In the genomic region with DNA sequence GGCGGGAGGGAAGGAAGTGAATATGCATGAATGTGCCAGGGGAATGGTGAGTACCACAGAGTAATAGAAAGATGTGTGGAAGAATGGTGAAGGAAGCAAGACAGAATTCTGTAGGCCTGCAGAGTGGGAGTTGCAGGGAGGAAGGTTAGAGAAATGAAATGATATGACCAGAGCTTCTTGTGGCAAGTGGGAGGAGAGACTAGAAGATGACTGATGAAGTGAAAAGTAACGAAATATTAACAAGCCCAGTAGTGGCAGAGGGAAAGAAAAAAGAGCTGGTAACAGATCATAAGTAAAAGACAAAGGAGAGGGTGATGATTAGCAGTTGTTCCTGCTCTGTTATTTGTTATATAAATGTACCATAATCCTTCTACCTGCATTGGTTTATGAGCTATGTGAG, we compare ENCODE assay signal across 2 cellular contexts.
TF ChIP-seq lines count a peak whose summit lies in the region.

No MANE protein-coding gene starts in this region.

TF ChIP-seq in SK-N-SH, 30 proteins besides CTCF, POLR2A, EP300 and RAD21 (continued from another document):
- TF ChIP-seq, protein P1, sequence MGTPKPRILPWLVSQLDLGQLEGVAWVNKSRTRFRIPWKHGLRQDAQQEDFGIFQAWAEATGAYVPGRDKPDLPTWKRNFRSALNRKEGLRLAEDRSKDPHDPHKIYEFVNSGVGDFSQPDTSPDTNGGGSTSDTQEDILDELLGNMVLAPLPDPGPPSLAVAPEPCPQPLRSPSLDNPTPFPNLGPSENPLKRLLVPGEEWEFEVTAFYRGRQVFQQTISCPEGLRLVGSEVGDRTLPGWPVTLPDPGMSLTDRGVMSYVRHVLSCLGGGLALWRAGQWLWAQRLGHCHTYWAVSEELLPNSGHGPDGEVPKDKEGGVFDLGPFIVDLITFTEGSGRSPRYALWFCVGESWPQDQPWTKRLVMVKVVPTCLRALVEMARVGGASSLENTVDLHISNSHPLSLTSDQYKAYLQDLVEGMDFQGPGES (IDR thresholded peaks at IDR 0.05; ENCODE audit: low read depth, low read length): no peak
- TF ChIP-seq RXRA (IDR thresholded peaks at IDR 0.05; ENCODE audit: borderline replicate concordance, low read depth) (no peak), GATA2 (CRISPR knock-in tag; IDR thresholded peaks at IDR 0.05) (no peak), ELF1 (IDR thresholded peaks at IDR 0.05) (no peak), FOXJ3 (CRISPR knock-in tag; IDR thresholded peaks at IDR 0.05) (no peak), SIN3A (IDR thresholded peaks at IDR 0.05; ENCODE audit: borderline replicate concordance, low read depth, low read length) (no peak), NRF1 (IDR thresholded peaks at IDR 0.05; ENCODE audit: low read depth, low read length) (no peak), POLR2AphosphoS5 (IDR thresholded peaks at IDR 0.05; ENCODE audit: low read depth, low read length) (no peak), RCOR1 (IDR thresholded peaks at IDR 0.05; ENCODE audit: low read length) (no peak)
- TF ChIP-seq, protein P2, sequence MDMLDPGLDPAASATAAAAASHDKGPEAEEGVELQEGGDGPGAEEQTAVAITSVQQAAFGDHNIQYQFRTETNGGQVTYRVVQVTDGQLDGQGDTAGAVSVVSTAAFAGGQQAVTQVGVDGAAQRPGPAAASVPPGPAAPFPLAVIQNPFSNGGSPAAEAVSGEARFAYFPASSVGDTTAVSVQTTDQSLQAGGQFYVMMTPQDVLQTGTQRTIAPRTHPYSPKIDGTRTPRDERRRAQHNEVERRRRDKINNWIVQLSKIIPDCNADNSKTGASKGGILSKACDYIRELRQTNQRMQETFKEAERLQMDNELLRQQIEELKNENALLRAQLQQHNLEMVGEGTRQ (IDR thresholded peaks at IDR 0.05; ENCODE audit: borderline replicate concordance, low read depth, low read length): no peak
- TF ChIP-seq, protein P3, sequence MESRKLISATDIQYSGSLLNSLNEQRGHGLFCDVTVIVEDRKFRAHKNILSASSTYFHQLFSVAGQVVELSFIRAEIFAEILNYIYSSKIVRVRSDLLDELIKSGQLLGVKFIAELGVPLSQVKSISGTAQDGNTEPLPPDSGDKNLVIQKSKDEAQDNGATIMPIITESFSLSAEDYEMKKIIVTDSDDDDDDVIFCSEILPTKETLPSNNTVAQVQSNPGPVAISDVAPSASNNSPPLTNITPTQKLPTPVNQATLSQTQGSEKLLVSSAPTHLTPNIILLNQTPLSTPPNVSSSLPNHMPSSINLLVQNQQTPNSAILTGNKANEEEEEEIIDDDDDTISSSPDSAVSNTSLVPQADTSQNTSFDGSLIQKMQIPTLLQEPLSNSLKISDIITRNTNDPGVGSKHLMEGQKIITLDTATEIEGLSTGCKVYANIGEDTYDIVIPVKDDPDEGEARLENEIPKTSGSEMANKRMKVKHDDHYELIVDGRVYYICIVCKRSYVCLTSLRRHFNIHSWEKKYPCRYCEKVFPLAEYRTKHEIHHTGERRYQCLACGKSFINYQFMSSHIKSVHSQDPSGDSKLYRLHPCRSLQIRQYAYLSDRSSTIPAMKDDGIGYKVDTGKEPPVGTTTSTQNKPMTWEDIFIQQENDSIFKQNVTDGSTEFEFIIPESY (IDR thresholded peaks at IDR 0.05; ENCODE audit: borderline replicate concordance, low read depth): no peak
- TF ChIP-seq, protein P4, sequence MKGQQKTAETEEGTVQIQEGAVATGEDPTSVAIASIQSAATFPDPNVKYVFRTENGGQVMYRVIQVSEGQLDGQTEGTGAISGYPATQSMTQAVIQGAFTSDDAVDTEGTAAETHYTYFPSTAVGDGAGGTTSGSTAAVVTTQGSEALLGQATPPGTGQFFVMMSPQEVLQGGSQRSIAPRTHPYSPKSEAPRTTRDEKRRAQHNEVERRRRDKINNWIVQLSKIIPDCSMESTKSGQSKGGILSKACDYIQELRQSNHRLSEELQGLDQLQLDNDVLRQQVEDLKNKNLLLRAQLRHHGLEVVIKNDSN (IDR thresholded peaks at IDR 0.05; ENCODE audit: borderline replicate concordance, low read depth): no peak
- TF ChIP-seq, protein P5, sequence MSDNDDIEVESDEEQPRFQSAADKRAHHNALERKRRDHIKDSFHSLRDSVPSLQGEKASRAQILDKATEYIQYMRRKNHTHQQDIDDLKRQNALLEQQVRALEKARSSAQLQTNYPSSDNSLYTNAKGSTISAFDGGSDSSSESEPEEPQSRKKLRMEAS (IDR thresholded peaks at IDR 0.05; ENCODE audit: low read depth): no peak

TF ChIP-seq in SK-N-SH treated with all-trans-retinoic acid at 6 μM for 48 hours, 23 proteins besides CTCF, POLR2A, EP300 and RAD21 (continued from another document):
- TF ChIP-seq, protein P6, sequence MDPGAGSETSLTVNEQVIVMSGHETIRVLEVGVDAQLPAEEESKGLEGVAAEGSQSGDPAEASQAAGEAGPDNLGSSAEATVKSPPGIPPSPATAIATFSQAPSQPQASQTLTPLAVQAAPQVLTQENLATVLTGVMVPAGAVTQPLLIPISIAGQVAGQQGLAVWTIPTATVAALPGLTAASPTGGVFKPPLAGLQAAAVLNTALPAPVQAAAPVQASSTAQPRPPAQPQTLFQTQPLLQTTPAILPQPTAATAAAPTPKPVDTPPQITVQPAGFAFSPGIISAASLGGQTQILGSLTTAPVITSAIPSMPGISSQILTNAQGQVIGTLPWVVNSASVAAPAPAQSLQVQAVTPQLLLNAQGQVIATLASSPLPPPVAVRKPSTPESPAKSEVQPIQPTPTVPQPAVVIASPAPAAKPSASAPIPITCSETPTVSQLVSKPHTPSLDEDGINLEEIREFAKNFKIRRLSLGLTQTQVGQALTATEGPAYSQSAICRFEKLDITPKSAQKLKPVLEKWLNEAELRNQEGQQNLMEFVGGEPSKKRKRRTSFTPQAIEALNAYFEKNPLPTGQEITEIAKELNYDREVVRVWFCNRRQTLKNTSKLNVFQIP (CRISPR knock-in tag; IDR thresholded peaks at IDR 0.05; ENCODE audit: borderline replicate concordance, low read depth): no peak
- TF ChIP-seq GLIS3 (CRISPR knock-in tag; IDR thresholded peaks at IDR 0.05) (no peak), OSR1 (CRISPR knock-in tag; IDR thresholded peaks at IDR 0.05) (no peak), TOX (CRISPR knock-in tag; IDR thresholded peaks at IDR 0.05; ENCODE audit: borderline replicate concordance) (no peak), ESRRG (CRISPR knock-in tag; IDR thresholded peaks at IDR 0.05) (no peak), ARNTL (CRISPR knock-in tag; IDR thresholded peaks at IDR 0.05; ENCODE audit: borderline replicate concordance, low read depth) (no peak), CSDC2 (CRISPR knock-in tag; IDR thresholded peaks at IDR 0.05) (no peak), ZC3H10 (CRISPR knock-in tag; IDR thresholded peaks at IDR 0.05) (no peak), SNAI2 (CRISPR knock-in tag; IDR thresholded peaks at IDR 0.05) (no peak), RARB (CRISPR knock-in tag; IDR thresholded peaks at IDR 0.05) (no peak)
- TF ChIP-seq, protein P7, sequence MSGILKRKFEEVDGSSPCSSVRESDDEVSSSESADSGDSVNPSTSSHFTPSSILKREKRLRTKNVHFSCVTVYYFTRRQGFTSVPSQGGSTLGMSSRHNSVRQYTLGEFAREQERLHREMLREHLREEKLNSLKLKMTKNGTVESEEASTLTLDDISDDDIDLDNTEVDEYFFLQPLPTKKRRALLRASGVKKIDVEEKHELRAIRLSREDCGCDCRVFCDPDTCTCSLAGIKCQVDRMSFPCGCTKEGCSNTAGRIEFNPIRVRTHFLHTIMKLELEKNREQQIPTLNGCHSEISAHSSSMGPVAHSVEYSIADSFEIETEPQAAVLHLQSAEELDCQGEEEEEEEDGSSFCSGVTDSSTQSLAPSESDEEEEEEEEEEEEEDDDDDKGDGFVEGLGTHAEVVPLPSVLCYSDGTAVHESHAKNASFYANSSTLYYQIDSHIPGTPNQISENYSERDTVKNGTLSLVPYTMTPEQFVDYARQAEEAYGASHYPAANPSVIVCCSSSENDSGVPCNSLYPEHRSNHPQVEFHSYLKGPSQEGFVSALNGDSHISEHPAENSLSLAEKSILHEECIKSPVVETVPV (CRISPR knock-in tag; IDR thresholded peaks at IDR 0.05): no peak
